ENCODE assay signal across 32 cellular contexts in genomic region chr1:182704677-182705076, GRCh38. TPM values are rescaled to one million over a fixed set of nuclear protein-coding genes. Genes with fewer than 3 reads are reported as not detected.
"Had no signal": no experiment of that assay in that cellular context is flagged by ENCODE, and none has a peak within 500 bp of the region (broad histone marks: within the 10 kb centered on the region; RNA-seq: fewer than 3 reads in every experiment).

No MANE protein-coding gene starts in this region.

- DNase-seq: activated CD4-positive, alpha-beta memory T cell treated with anti-CD3 and anti-CD28 coated beads, Interleukin-2, amount 10 ng/mL, durations not matched to agents 7 days and 5 days; activated CD4-positive, alpha-beta T cell treated with anti-CD3 and anti-CD28 coated beads for 1 hour; activated CD4-positive, alpha-beta T cell treated with anti-CD3 and anti-CD28 coated beads for 4 hours; activated CD4-positive, alpha-beta T cell treated with anti-CD3 and anti-CD28 coated beads, Interleukin-2, amount 10 ng/mL, durations not matched to agents 7 days and 5 days; activated CD4-positive, alpha-beta T cell treated with anti-CD3 and anti-CD28 coated beads, Interleukin-2, amount 50 U/mL, for 4 hours; activated CD8-positive, alpha-beta memory T cell treated with anti-CD3 and anti-CD28 coated beads, Interleukin-2, amount 50 U/mL, for 48 hours; activated gamma-delta T cell; activated naive CD4-positive, alpha-beta T cell; activated naive CD4-positive, alpha-beta T cell treated with anti-CD3 and anti-CD28 coated beads, Interleukin-2, amount 10 ng/mL, durations not matched to agents 7 days and 5 days; activated naive CD8-positive, alpha-beta T cell treated with anti-CD3 and anti-CD28 coated beads, Interleukin-2, amount 10 ng/mL, durations not matched to agents 7 days and 5 days; activated T-cell treated with anti-CD3 and anti-CD28 coated beads for 4 hours; activated T-cell treated with anti-CD3 and anti-CD28 coated beads, Interleukin-2, amount 50 U/mL, for 24 hours; activated T-cell treated with anti-CD3 and anti-CD28 coated beads, Interleukin-2, amount 50 U/mL, for 72 hours; dorsolateral prefrontal cortex; effector memory CD4-positive, alpha-beta T cell; endodermal cell; foreskin keratinocyte; gastrocnemius medialis; heart right ventricle; T-helper 2 cell had no signal

- H3K36me3 Mint-ChIP-seq: activated naive CD4-positive, alpha-beta T cell treated with anti-CD3 and anti-CD28 coated beads, Interleukin-2, amount 10 ng/mL, durations not matched to agents 7 days and 5 days; activated naive CD4-positive, alpha-beta T cell treated with anti-CD3 and anti-CD28 coated beads, Interleukin-2, amount 50 U/mL, for 72 hours; activated naive CD8-positive, alpha-beta T cell treated with anti-CD3 and anti-CD28 coated beads, Interleukin-2, amount 10 ng/mL, durations not matched to agents 7 days and 5 days; brain; WTC11 had no signal

- H3K36me3 ChIP-seq: ascending aorta, breast epithelium, cardiac muscle cell, gastrocnemius medialis, heart right ventricle had no signal

- H3K9me3 ChIP-seq: ascending aorta, breast epithelium, gastrocnemius medialis, heart right ventricle had no signal

- H3K4me1 Mint-ChIP-seq: activated naive CD4-positive, alpha-beta T cell treated with anti-CD3 and anti-CD28 coated beads, Interleukin-2, amount 10 ng/mL, durations not matched to agents 7 days and 5 days; central memory CD8-positive, alpha-beta T cell had no signal

- ATAC-seq: activated naive CD4-positive, alpha-beta T cell treated with anti-CD3 and anti-CD28 coated beads, Interleukin-2, amount 50 U/mL, for 72 hours; activated T-cell treated with anti-CD3 and anti-CD28 coated beads, Interleukin-2, amount 50 U/mL, for 72 hours; esophagus mucosa; foreskin keratinocyte; gastrocnemius medialis; heart right ventricle; WTC11 had no signal

- H3K9me3 Mint-ChIP-seq: activated CD4-positive, alpha-beta memory T cell treated with anti-CD3 and anti-CD28 coated beads, Interleukin-2, amount 10 ng/mL, durations not matched to agents 7 days and 5 days; activated CD4-positive, alpha-beta T cell treated with anti-CD3 and anti-CD28 coated beads, Interleukin-2, amount 10 ng/mL, durations not matched to agents 7 days and 5 days; activated naive CD4-positive, alpha-beta T cell treated with anti-CD3 and anti-CD28 coated beads, Interleukin-2, amount 10 ng/mL, durations not matched to agents 7 days and 5 days; activated naive CD4-positive, alpha-beta T cell treated with anti-CD3 and anti-CD28 coated beads, Interleukin-2, amount 50 U/mL, for 72 hours; activated naive CD8-positive, alpha-beta T cell treated with anti-CD3 and anti-CD28 coated beads, Interleukin-2, amount 10 ng/mL, durations not matched to agents 7 days and 5 days; activated T-cell treated with anti-CD3 and anti-CD28 coated beads, Interleukin-2, amount 50 U/mL, for 24 hours; activated T-cell treated with anti-CD3 and anti-CD28 coated beads, Interleukin-2, amount 50 U/mL, for 72 hours; brain; central memory CD8-positive, alpha-beta T cell; dendritic cell treated with granulocyte-macrophage colony-stimulating factor and Interleukin-4, amounts not matched to agents 40 ng/mL and 50 ng/mL, for 4 days; endodermal cell; WTC11 had no signal

- H3K27me3 ChIP-seq: ascending aorta, breast epithelium, cardiac muscle cell, gastrocnemius medialis, hepatocyte had no signal

- H3K27me3 Mint-ChIP-seq: brain; central memory CD8-positive, alpha-beta T cell had no signal

- H3K27ac ChIP-seq: ascending aorta, breast epithelium, cardiac muscle cell, coronary artery, dorsolateral prefrontal cortex, foreskin keratinocyte, gastrocnemius medialis, heart right ventricle, hepatocyte had no signal

- H3K27ac Mint-ChIP-seq: activated CD4-positive, alpha-beta memory T cell treated with anti-CD3 and anti-CD28 coated beads, Interleukin-2, amount 10 ng/mL, durations not matched to agents 7 days and 5 days; activated CD4-positive, alpha-beta T cell treated with anti-CD3 and anti-CD28 coated beads, Interleukin-2, amount 10 ng/mL, durations not matched to agents 7 days and 5 days; activated naive CD4-positive, alpha-beta T cell treated with anti-CD3 and anti-CD28 coated beads, Interleukin-2, amount 10 ng/mL, durations not matched to agents 7 days and 5 days; activated naive CD4-positive, alpha-beta T cell treated with anti-CD3 and anti-CD28 coated beads, Interleukin-2, amount 50 U/mL, for 72 hours; activated naive CD8-positive, alpha-beta T cell treated with anti-CD3 and anti-CD28 coated beads, Interleukin-2, amount 10 ng/mL, durations not matched to agents 7 days and 5 days; activated T-cell treated with anti-CD3 and anti-CD28 coated beads, Interleukin-2, amount 50 U/mL, for 24 hours; activated T-cell treated with anti-CD3 and anti-CD28 coated beads, Interleukin-2, amount 50 U/mL, for 72 hours; brain; dendritic cell treated with granulocyte-macrophage colony-stimulating factor and Interleukin-4, amounts not matched to agents 40 ng/mL and 50 ng/mL, for 4 days; endodermal cell; WTC11 had no signal

- H3K4me1 ChIP-seq: breast epithelium, foreskin keratinocyte had no signal

- H3K4me3 ChIP-seq: ascending aorta, breast epithelium, cardiac muscle cell, coronary artery, dorsolateral prefrontal cortex, gastrocnemius medialis, heart right ventricle, hepatocyte had no signal

- H3K4me3 Mint-ChIP-seq: activated CD4-positive, alpha-beta memory T cell treated with anti-CD3 and anti-CD28 coated beads, Interleukin-2, amount 10 ng/mL, durations not matched to agents 7 days and 5 days; activated CD4-positive, alpha-beta T cell treated with anti-CD3 and anti-CD28 coated beads, Interleukin-2, amount 10 ng/mL, durations not matched to agents 7 days and 5 days; activated naive CD4-positive, alpha-beta T cell treated with anti-CD3 and anti-CD28 coated beads, Interleukin-2, amount 10 ng/mL, durations not matched to agents 7 days and 5 days; activated naive CD8-positive, alpha-beta T cell treated with anti-CD3 and anti-CD28 coated beads, Interleukin-2, amount 10 ng/mL, durations not matched to agents 7 days and 5 days; activated T-cell treated with anti-CD3 and anti-CD28 coated beads, Interleukin-2, amount 50 U/mL, for 24 hours; activated T-cell treated with anti-CD3 and anti-CD28 coated beads, Interleukin-2, amount 50 U/mL, for 72 hours; brain; central memory CD8-positive, alpha-beta T cell; dendritic cell treated with granulocyte-macrophage colony-stimulating factor and Interleukin-4, amounts not matched to agents 40 ng/mL and 50 ng/mL, for 4 days; endodermal cell; WTC11 had no signal

RNA-seq across cellular contexts. Expression of gene RGS8, which starts 20.3 kb away (rescaled TPM):
- total RNA-seq: activated CD4-positive, alpha-beta memory T cell treated with anti-CD3 and anti-CD28 coated beads, Interleukin-2, amount 10 ng/mL, durations not matched to agents 7 days and 5 days; activated CD4-positive, alpha-beta T cell treated with anti-CD3 and anti-CD28 coated beads, Interleukin-2, amount 10 ng/mL, durations not matched to agents 7 days and 5 days; activated naive CD4-positive, alpha-beta T cell treated with anti-CD3 and anti-CD28 coated beads, Interleukin-2, amount 50 U/mL, for 72 hours; activated naive CD8-positive, alpha-beta T cell treated with anti-CD3 and anti-CD28 coated beads, Interleukin-2, amount 10 ng/mL, durations not matched to agents 7 days and 5 days; ascending aorta; breast epithelium; epithelial cell of proximal tubule; esophagus mucosa; foreskin keratinocyte; gastrocnemius medialis; hepatocyte had no signal
